ENCODE assay signal across 1 cellular context in genomic region chrX:75303795-75304194, GRCh38.
TF ChIP-seq lines count a peak whose summit lies in the region.

No MANE protein-coding gene starts in this region.

TF ChIP-seq in SK-N-SH, 30 proteins besides CTCF, POLR2A, EP300 and RAD21 (continued from another document):
- TF ChIP-seq ZBTB33 (IDR thresholded peaks at IDR 0.05; ENCODE audit: borderline replicate concordance, low read depth) = no peak
- TF ChIP-seq MAX (IDR thresholded peaks at IDR 0.05; ENCODE audit: low read depth) = no peak
- no peak for TF ChIP-seq YY1 (IDR thresholded peaks at IDR 0.05; ENCODE audit: low read depth)
- TF ChIP-seq ELF1 (IDR thresholded peaks at IDR 0.05) = no peak
- TF ChIP-seq PBX3 (IDR thresholded peaks at IDR 0.05) = no peak
- no peak for TF ChIP-seq USF2 (IDR thresholded peaks at IDR 0.05; ENCODE audit: borderline replicate concordance, low read depth, low read length)
- no peak for TF ChIP-seq REST (IDR thresholded peaks at IDR 0.05; ENCODE audit: low read depth, low read length)
